13 cellular contexts compared by ENCODE assay signal in the genomic region with DNA sequence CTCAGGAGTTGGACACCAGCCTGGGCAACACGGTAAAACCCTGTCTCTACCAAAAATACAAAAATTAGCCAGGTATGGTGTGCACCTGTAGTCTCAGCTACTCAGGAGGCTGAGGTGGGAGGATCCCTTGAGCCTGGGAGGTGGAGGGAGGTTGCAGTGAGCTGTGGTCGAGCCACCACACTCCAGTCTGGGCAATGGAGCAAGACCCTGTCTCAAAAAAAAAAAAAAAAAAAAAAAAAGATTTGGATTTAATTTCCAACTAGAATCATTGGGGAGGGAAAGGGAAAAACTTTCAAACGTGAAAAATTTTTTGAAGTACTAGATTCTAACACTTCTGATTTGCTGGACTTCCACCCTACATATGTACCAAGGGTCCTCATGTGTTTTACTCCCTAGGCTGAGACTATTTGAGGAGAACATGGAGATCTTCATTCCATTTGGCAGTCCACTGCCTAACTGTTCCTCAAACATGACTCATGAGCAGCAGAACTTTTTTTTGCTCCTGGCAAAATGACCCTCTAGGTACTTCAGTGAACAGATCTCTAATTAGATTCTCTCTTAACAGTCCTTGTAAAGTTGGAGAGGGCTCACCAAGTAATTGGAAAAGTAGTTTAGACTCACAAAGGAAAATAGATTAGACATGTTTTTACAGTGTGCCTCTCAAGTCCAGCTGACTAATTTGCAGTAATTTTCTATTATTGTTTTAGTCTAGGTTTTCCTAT.
DNase-seq lines count a peak whose midpoint lies in the region; ATAC-seq, FAIRE-seq and TF ChIP-seq lines count a peak whose summit lies in the region.
"Had no signal": no experiment of that assay in that cellular context is flagged by ENCODE, and none has a peak within 500 bp of the region (broad histone marks: within the 10 kb centered on the region; RNA-seq: fewer than 3 reads in every experiment).

No MANE protein-coding gene starts in this region.

- no peaks in the 10 kb centered on the region for H4K20me1 ChIP-seq in HCT116 (ENCODE audit: insufficient read depth)

- no peaks in the 10 kb centered on the region for H3K9me2 ChIP-seq in HCT116 (ENCODE audit: insufficient read depth)

- H3K4me1 ChIP-seq in HCT116 (ENCODE audit: control insufficient read depth in 1 of 2, insufficient read depth in 2 of 2, low read length in 2 of 2) (peaks cover 26 to 53% of the 10 kb centered on the region in 2 experiments), adipocyte (ENCODE audit: control insufficient read depth, insufficient read depth, low read length) (peaks cover 3% of the 10 kb centered on the region), foreskin keratinocyte (peaks cover 28% of the 10 kb centered on the region)

- H3K4me2 ChIP-seq in HCT116 (ENCODE audit: low read length) = peak overlapping the region; percentile 81

- no peak for FAIRE-seq in RCC 7860 (lab: Jason Lieb, UNC)

- TF ChIP-seq CTCF in HCT116 (IDR thresholded peaks at IDR 0.05 in 2 of 3, conservative IDR thresholded peaks at IDR 0.05 in 1 of 3; ENCODE audit: borderline replicate concordance in 1 of 3, insufficient read depth in 1 of 3, low read depth in 2 of 3, low read length in 2 of 3) (no peak), foreskin keratinocyte (conservative IDR thresholded peaks at IDR 0.05) (no peak)

- CTCF ChIA-PET in HCT116 (lab: Charles Lee) = no interaction called here

- peak overlapping the region; percentile 79 for H2AFZ ChIP-seq in HCT116 (ENCODE audit: low read depth, low read length, poor library complexity, severe bottlenecking)

- intact Hi-C loops in HCT116 (cut with micrococcal nuclease) = no loop called here

- no peaks in the 10 kb centered on the region for H3K36me3 ChIP-seq in HCT116 (ENCODE audit: control insufficient read depth in 1 of 2, insufficient read depth in 2 of 2, low read length in 2 of 2)
- no peaks in the 10 kb centered on the region for H3K36me3 ChIP-seq in adipocyte (ENCODE audit: control insufficient read depth, insufficient read depth, low read length, severe bottlenecking)

- no TSS peak for BruUV-seq in HCT116 (replicated peaks; lab: Mats Ljungman, UMichigan)

- H3K9ac ChIP-seq in HCT116 (ENCODE audit: low read length) (peak overlapping the region; percentile 57), adipocyte (ENCODE audit: low read length) (no peak overlapping the region)

- ATAC-seq in HCT116 (no peak; the same call in 1 of the 2 replicates), foreskin keratinocyte (peak; percentile 31), HG03342 (IDR thresholded peaks at IDR 0.05; ENCODE audit: unreplicated experiment) (no peak)
- no peak for ATAC-seq in natural killer cell treated with Interleukin-12 subunit alpha and Interleukin-12 subunit beta and Interleukin-15 and Interleukin-18, amount 100 ng/mL, for 72 hours

- TF ChIP-seq POLR2A in HCT116 (IDR thresholded peaks at IDR 0.05; ENCODE audit: borderline replicate concordance, extremely low read depth, insufficient read depth, insufficient read length) = no peak

- H3K9me3 ChIP-seq in HCT116 (ENCODE audit: control insufficient read depth in 1 of 2, insufficient read depth in 1 of 2, low read depth in 1 of 2, low read length in 2 of 2) (no peaks in the 10 kb centered on the region), adipocyte (ENCODE audit: control insufficient read depth, low read length) (no peaks in the 10 kb centered on the region)

- peaks cover 20 to 41% of the 10 kb centered on the region in 2 donors for H3K27me3 Mint-ChIP-seq in natural killer cell treated with Interleukin-12 subunit alpha and Interleukin-12 subunit beta and Interleukin-15 and Interleukin-18, amount 100 ng/mL, for 72 hours

- no peaks in the 10 kb centered on the region for H3K36me3 Mint-ChIP-seq in natural killer cell treated with Interleukin-12 subunit alpha and Interleukin-12 subunit beta and Interleukin-15 and Interleukin-18, amount 100 ng/mL, for 72 hours

- H3K27me3 ChIP-seq in HCT116 (ENCODE audit: insufficient read depth, low read length) = no peaks in the 10 kb centered on the region
- H3K27me3 ChIP-seq in adipocyte (replicated peaks; ENCODE audit: control insufficient read depth, insufficient read depth, low read length) = no peaks in the 10 kb centered on the region
- H3K27me3 ChIP-seq in foreskin keratinocyte = no peaks in the 10 kb centered on the region

- H3K4me3 ChIP-seq in HCT116 (replicated peaks in 1 of 2; ENCODE audit: low read depth in 1 of 2, low read length in 2 of 2) (peak overlapping the region in 1 of 2 experiments; percentile 37; a peak in 2 of 4 replicates), adipocyte (ENCODE audit: low read length) (no peak overlapping the region)

- no peaks in the 10 kb centered on the region for H3K9me3 Mint-ChIP-seq in natural killer cell treated with Interleukin-12 subunit alpha and Interleukin-12 subunit beta and Interleukin-15 and Interleukin-18, amount 100 ng/mL, for 72 hours

- H3K4me1 Mint-ChIP-seq in natural killer cell treated with Interleukin-12 subunit alpha and Interleukin-12 subunit beta and Interleukin-15 and Interleukin-18, amount 100 ng/mL, for 72 hours (ENCODE audit: low read depth in 2 of 2) = no peaks in the 10 kb centered on the region
- H3K4me1 Mint-ChIP-seq: B cell had no signal

- DNase-seq in AG08395 (ENCODE audit: low spot score) (peak; percentile 10), HCT116 (ENCODE audit: low read depth, low spot score) (no peak), adipocyte (ENCODE audit: low read depth) (peak; percentile 57), foreskin keratinocyte (peak in 1 of 2 donors; percentile 61), NCI-H526 (lab: John Stamatoyannopoulos, UW) (no peak), RCC 7860 (ENCODE audit: low spot score) (no peak)
- no peak for DNase-seq in natural killer cell treated with Interleukin-12 subunit alpha and Interleukin-12 subunit beta and Interleukin-15 and Interleukin-18, amount 100 ng/mL, for 72 hours (ENCODE audit: low spot score)
- DNase-seq: GF-D8; NCI-H2081; stimulated activated CD4-positive, alpha-beta T cell treated with anti-CD3 and anti-CD28 coated beads, Interleukin-2, amount 100 ng/mL, for 24 hours; T-helper 2 cell had no signal

- no peak for TF ChIP-seq RAD21 in HCT116 (IDR thresholded peaks at IDR 0.05; ENCODE audit: low read depth)

- no peaks in the 10 kb centered on the region for H3K79me2 ChIP-seq in HCT116 (ENCODE audit: insufficient read depth, low read length)

- H3K27ac Mint-ChIP-seq in natural killer cell treated with Interleukin-12 subunit alpha and Interleukin-12 subunit beta and Interleukin-15 and Interleukin-18, amount 100 ng/mL, for 72 hours = no peak overlapping the region
- H3K27ac Mint-ChIP-seq: B cell had no signal

- POLR2A ChIA-PET in HCT116 (lab: Charles Lee) = no interaction called here

- RAD21 ChIA-PET in HCT116 (lab: Charles Lee; ENCODE audit: low non-redundant PET in 1 of 2, low total read pairs in 2 of 2, uncharacterized antibody in 2 of 2, unreplicated experiment in 2 of 2) = interaction anchor here in 1 of 2 experiments (0.6 kb wide), 1 partner anchor 17 kb away, joined by 6 read pairs; no protein-coding TSS in a partner anchor

- no peak overlapping the region for H3K4me3 Mint-ChIP-seq in natural killer cell treated with Interleukin-12 subunit alpha and Interleukin-12 subunit beta and Interleukin-15 and Interleukin-18, amount 100 ng/mL, for 72 hours
- H3K4me3 Mint-ChIP-seq: B cell had no signal

- H3K27ac ChIP-seq in HCT116 (ENCODE audit: low read depth, low read length) (peak overlapping the region; percentile 25; the same call in 1 of the 2 replicates), foreskin keratinocyte (peak overlapping the region; percentile 29)

TF ChIP-seq in HCT116, 20 proteins besides CTCF, POLR2A, EP300 and RAD21:
- TF ChIP-seq, protein P1, sequence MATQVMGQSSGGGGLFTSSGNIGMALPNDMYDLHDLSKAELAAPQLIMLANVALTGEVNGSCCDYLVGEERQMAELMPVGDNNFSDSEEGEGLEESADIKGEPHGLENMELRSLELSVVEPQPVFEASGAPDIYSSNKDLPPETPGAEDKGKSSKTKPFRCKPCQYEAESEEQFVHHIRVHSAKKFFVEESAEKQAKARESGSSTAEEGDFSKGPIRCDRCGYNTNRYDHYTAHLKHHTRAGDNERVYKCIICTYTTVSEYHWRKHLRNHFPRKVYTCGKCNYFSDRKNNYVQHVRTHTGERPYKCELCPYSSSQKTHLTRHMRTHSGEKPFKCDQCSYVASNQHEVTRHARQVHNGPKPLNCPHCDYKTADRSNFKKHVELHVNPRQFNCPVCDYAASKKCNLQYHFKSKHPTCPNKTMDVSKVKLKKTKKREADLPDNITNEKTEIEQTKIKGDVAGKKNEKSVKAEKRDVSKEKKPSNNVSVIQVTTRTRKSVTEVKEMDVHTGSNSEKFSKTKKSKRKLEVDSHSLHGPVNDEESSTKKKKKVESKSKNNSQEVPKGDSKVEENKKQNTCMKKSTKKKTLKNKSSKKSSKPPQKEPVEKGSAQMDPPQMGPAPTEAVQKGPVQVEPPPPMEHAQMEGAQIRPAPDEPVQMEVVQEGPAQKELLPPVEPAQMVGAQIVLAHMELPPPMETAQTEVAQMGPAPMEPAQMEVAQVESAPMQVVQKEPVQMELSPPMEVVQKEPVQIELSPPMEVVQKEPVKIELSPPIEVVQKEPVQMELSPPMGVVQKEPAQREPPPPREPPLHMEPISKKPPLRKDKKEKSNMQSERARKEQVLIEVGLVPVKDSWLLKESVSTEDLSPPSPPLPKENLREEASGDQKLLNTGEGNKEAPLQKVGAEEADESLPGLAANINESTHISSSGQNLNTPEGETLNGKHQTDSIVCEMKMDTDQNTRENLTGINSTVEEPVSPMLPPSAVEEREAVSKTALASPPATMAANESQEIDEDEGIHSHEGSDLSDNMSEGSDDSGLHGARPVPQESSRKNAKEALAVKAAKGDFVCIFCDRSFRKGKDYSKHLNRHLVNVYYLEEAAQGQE (IDR thresholded peaks at IDR 0.05; ENCODE audit: low read depth) = no peak
- no peak for TF ChIP-seq SRF (IDR thresholded peaks at IDR 0.05; ENCODE audit: low read depth)
- TF ChIP-seq JUND (IDR thresholded peaks at IDR 0.05) = peak; percentile 26; the same call in 1 of the 2 replicates
- TF ChIP-seq POLR2AphosphoS5 (IDR thresholded peaks at IDR 0.05; ENCODE audit: low read depth, low read length) = no peak
- TF ChIP-seq, protein P2, sequence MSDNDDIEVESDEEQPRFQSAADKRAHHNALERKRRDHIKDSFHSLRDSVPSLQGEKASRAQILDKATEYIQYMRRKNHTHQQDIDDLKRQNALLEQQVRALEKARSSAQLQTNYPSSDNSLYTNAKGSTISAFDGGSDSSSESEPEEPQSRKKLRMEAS (IDR thresholded peaks at IDR 0.05) = 0 out of 2 replicates have a peak, but pooled peaks have one; percentile 3
- no peak for TF ChIP-seq CBX3 (IDR thresholded peaks at IDR 0.05; ENCODE audit: low read depth)
- no peak for TF ChIP-seq ZFX (IDR thresholded peaks at IDR 0.05)
- TF ChIP-seq FOSL1 (IDR thresholded peaks at IDR 0.05; ENCODE audit: low read depth) = peak; percentile 35; the same call in 1 of the 2 replicates
TF ChIP-seq in HCT116: peak in this region for 3.

Comparison
In these comparisons a context has a peak if more than half of its experiments do, and no peak if none do; other contexts are left out.
1. DNase-seq: peak in AG08395 (single experiment) and adipocyte (single experiment); none in HCT116 (single experiment), NCI-H526 (0 of 2), RCC 7860 (single experiment) and natural killer cell treated with Interleukin-12 subunit alpha and Interleukin-12 subunit beta and Interleukin-15 and Interleukin-18, amount 100 ng/mL, for 72 hours (single experiment).